Comparison of ENCODE assay signal across 1 cellular context in the genomic region with DNA sequence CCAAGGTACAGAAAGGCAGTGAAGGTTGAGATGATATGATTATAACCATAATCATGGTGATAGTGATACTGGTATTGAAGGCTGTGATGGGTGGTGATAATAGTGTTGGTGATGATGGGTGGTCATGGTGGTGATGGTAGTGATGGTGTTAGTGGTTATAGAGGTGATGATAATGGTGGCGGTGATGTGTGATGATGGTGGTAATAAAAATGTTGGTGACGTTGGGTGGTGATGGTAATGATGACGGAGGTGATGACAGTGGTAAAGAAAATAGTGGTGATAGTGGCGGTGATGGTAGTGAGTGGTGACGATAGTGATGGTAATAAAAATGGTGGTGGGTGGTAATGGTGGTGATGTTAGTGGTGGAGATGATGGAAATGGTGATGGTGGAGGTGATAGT.
TF ChIP-seq lines count a peak whose summit lies in the region.

No MANE protein-coding gene starts in this region.

TF ChIP-seq in HepG2, 621 proteins besides CTCF, POLR2A, EP300 and RAD21 (continued from another document):
- TF ChIP-seq, protein P1, sequence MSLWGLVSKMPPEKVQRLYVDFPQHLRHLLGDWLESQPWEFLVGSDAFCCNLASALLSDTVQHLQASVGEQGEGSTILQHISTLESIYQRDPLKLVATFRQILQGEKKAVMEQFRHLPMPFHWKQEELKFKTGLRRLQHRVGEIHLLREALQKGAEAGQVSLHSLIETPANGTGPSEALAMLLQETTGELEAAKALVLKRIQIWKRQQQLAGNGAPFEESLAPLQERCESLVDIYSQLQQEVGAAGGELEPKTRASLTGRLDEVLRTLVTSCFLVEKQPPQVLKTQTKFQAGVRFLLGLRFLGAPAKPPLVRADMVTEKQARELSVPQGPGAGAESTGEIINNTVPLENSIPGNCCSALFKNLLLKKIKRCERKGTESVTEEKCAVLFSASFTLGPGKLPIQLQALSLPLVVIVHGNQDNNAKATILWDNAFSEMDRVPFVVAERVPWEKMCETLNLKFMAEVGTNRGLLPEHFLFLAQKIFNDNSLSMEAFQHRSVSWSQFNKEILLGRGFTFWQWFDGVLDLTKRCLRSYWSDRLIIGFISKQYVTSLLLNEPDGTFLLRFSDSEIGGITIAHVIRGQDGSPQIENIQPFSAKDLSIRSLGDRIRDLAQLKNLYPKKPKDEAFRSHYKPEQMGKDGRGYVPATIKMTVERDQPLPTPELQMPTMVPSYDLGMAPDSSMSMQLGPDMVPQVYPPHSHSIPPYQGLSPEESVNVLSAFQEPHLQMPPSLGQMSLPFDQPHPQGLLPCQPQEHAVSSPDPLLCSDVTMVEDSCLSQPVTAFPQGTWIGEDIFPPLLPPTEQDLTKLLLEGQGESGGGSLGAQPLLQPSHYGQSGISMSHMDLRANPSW (CRISPR knock-in tag; IDR thresholded peaks at IDR 0.05; ENCODE audit: borderline replicate concordance): no peak
- TF ChIP-seq PHF8 (CRISPR knock-in tag; IDR thresholded peaks at IDR 0.05): no peak
- no peak for TF ChIP-seq ZNF569 (CRISPR knock-in tag; IDR thresholded peaks at IDR 0.05; ENCODE audit: borderline replicate concordance)
- no peak for TF ChIP-seq ZNF572 (CRISPR knock-in tag; IDR thresholded peaks at IDR 0.05)
- peak; percentile 10; the same call in 1 of the 2 replicates for TF ChIP-seq ATF7 (IDR thresholded peaks at IDR 0.05)
- TF ChIP-seq ATF7 (CRISPR knock-in tag; IDR thresholded peaks at IDR 0.05): no peak
- TF ChIP-seq, protein P2, sequence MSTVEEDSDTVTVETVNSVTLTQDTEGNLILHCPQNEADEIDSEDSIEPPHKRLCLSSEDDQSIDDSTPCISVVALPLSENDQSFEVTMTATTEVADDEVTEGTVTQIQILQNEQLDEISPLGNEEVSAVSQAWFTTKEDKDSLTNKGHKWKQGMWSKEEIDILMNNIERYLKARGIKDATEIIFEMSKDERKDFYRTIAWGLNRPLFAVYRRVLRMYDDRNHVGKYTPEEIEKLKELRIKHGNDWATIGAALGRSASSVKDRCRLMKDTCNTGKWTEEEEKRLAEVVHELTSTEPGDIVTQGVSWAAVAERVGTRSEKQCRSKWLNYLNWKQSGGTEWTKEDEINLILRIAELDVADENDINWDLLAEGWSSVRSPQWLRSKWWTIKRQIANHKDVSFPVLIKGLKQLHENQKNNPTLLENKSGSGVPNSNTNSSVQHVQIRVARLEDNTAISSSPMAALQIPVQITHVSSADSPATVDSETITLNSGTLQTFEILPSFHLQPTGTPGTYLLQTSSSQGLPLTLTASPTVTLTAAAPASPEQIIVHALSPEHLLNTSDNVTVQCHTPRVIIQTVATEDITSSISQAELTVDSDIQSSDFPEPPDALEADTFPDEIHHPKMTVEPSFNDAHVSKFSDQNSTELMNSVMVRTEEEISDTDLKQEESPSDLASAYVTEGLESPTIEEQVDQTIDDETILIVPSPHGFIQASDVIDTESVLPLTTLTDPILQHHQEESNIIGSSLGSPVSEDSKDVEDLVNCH (CRISPR knock-in tag; IDR thresholded peaks at IDR 0.05): no peak
- TF ChIP-seq ZNF570 (CRISPR knock-in tag; IDR thresholded peaks at IDR 0.05; ENCODE audit: borderline replicate concordance): no peak
- TF ChIP-seq, protein P3, sequence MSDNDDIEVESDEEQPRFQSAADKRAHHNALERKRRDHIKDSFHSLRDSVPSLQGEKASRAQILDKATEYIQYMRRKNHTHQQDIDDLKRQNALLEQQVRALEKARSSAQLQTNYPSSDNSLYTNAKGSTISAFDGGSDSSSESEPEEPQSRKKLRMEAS (IDR thresholded peaks at IDR 0.05): no peak
- 0 out of 2 replicates have a peak, but pooled peaks have one; percentile 41 for TF ChIP-seq NONO (IDR thresholded peaks at IDR 0.05)
- no peak for TF ChIP-seq NONO (CRISPR knock-in tag; conservative IDR thresholded peaks at IDR 0.05)
- no peak for TF ChIP-seq SSRP1 (CRISPR knock-in tag; IDR thresholded peaks at IDR 0.05)
- no peak for TF ChIP-seq NFIB (CRISPR knock-in tag; IDR thresholded peaks at IDR 0.05; ENCODE audit: borderline replicate concordance)
- TF ChIP-seq JDP2 (CRISPR knock-in tag; IDR thresholded peaks at IDR 0.05; ENCODE audit: borderline replicate concordance): no peak
- no peak for TF ChIP-seq NFYC (CRISPR knock-in tag; IDR thresholded peaks at IDR 0.05)
- TF ChIP-seq HDAC1 (CRISPR knock-in tag; IDR thresholded peaks at IDR 0.05): no peak
- TF ChIP-seq ZNF660 (CRISPR knock-in tag; IDR thresholded peaks at IDR 0.05; ENCODE audit: borderline replicate concordance, low read depth): no peak
- TF ChIP-seq TP53 (CRISPR knock-in tag; conservative IDR thresholded peaks at IDR 0.05): no peak
- TF ChIP-seq FOXP1 (IDR thresholded peaks at IDR 0.05): peak; percentile 26; the same call in 1 of the 2 replicates
- no peak for TF ChIP-seq FOXP1 (CRISPR knock-in tag; IDR thresholded peaks at IDR 0.05)
- no peak for TF ChIP-seq ZNF460 (CRISPR knock-in tag; IDR thresholded peaks at IDR 0.05; ENCODE audit: borderline replicate concordance)
- TF ChIP-seq, protein P4, sequence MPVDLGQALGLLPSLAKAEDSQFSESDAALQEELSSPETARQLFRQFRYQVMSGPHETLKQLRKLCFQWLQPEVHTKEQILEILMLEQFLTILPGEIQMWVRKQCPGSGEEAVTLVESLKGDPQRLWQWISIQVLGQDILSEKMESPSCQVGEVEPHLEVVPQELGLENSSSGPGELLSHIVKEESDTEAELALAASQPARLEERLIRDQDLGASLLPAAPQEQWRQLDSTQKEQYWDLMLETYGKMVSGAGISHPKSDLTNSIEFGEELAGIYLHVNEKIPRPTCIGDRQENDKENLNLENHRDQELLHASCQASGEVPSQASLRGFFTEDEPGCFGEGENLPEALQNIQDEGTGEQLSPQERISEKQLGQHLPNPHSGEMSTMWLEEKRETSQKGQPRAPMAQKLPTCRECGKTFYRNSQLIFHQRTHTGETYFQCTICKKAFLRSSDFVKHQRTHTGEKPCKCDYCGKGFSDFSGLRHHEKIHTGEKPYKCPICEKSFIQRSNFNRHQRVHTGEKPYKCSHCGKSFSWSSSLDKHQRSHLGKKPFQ (CRISPR knock-in tag; IDR thresholded peaks at IDR 0.05; ENCODE audit: insufficient replicate concordance): no peak
- no peak for TF ChIP-seq ZBTB7B (CRISPR knock-in tag; IDR thresholded peaks at IDR 0.05)
- TF ChIP-seq ZFP36L1 (CRISPR knock-in tag; IDR thresholded peaks at IDR 0.05): no peak
- no peak for TF ChIP-seq SCMH1 (CRISPR knock-in tag; IDR thresholded peaks at IDR 0.05; ENCODE audit: borderline replicate concordance)
- TF ChIP-seq, protein P5, sequence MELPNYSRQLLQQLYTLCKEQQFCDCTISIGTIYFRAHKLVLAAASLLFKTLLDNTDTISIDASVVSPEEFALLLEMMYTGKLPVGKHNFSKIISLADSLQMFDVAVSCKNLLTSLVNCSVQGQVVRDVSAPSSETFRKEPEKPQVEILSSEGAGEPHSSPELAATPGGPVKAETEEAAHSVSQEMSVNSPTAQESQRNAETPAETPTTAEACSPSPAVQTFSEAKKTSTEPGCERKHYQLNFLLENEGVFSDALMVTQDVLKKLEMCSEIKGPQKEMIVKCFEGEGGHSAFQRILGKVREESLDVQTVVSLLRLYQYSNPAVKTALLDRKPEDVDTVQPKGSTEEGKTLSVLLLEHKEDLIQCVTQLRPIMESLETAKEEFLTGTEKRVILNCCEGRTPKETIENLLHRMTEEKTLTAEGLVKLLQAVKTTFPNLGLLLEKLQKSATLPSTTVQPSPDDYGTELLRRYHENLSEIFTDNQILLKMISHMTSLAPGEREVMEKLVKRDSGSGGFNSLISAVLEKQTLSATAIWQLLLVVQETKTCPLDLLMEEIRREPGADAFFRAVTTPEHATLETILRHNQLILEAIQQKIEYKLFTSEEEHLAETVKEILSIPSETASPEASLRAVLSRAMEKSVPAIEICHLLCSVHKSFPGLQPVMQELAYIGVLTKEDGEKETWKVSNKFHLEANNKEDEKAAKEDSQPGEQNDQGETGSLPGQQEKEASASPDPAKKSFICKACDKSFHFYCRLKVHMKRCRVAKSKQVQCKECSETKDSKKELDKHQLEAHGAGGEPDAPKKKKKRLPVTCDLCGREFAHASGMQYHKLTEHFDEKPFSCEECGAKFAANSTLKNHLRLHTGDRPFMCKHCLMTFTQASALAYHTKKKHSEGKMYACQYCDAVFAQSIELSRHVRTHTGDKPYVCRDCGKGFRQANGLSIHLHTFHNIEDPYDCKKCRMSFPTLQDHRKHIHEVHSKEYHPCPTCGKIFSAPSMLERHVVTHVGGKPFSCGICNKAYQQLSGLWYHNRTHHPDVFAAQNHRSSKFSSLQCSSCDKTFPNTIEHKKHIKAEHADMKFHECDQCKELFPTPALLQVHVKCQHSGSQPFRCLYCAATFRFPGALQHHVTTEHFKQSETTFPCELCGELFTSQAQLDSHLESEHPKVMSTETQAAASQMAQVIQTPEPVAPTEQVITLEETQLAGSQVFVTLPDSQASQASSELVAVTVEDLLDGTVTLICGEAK (IDR thresholded peaks at IDR 0.05): 0 out of 2 replicates have a peak, but pooled peaks have one; percentile 10
- TF ChIP-seq, protein P5 (CRISPR knock-in tag; IDR thresholded peaks at IDR 0.05): no peak
- TF ChIP-seq PLRG1 (conservative IDR thresholded peaks at IDR 0.05): peak; percentile 88; the same call in 1 of the 2 replicates
- no peak for TF ChIP-seq ARID2 (CRISPR knock-in tag; IDR thresholded peaks at IDR 0.05; ENCODE audit: borderline replicate concordance)
- TF ChIP-seq, protein P6, sequence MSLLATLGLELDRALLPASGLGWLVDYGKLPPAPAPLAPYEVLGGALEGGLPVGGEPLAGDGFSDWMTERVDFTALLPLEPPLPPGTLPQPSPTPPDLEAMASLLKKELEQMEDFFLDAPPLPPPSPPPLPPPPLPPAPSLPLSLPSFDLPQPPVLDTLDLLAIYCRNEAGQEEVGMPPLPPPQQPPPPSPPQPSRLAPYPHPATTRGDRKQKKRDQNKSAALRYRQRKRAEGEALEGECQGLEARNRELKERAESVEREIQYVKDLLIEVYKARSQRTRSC (CRISPR knock-in tag; IDR thresholded peaks at IDR 0.05; ENCODE audit: low read depth): no peak
- TF ChIP-seq ELF1 (CRISPR knock-in tag; IDR thresholded peaks at IDR 0.05): no peak
- peak; percentile 19; the same call in 1 of the 2 replicates for TF ChIP-seq NFRKB (IDR thresholded peaks at IDR 0.05)
- TF ChIP-seq TBX3 (IDR thresholded peaks at IDR 0.05; ENCODE audit: borderline replicate concordance): no peak
- TF ChIP-seq CREB1 (IDR thresholded peaks at IDR 0.05): peak; percentile 93
- TF ChIP-seq CREB1 (CRISPR knock-in tag; IDR thresholded peaks at IDR 0.05): no peak
- no peak for TF ChIP-seq POLR2G (IDR thresholded peaks at IDR 0.05; ENCODE audit: low read depth, low read length)
- no peak for TF ChIP-seq ZMYM3 (CRISPR knock-in tag; IDR thresholded peaks at IDR 0.05)
- TF ChIP-seq, protein P7, sequence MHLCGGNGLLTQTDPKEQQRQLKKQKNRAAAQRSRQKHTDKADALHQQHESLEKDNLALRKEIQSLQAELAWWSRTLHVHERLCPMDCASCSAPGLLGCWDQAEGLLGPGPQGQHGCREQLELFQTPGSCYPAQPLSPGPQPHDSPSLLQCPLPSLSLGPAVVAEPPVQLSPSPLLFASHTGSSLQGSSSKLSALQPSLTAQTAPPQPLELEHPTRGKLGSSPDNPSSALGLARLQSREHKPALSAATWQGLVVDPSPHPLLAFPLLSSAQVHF (CRISPR knock-in tag; IDR thresholded peaks at IDR 0.05): no peak
- peak; percentile 19; the same call in 1 of the 2 replicates for TF ChIP-seq LCORL (IDR thresholded peaks at IDR 0.05)
- TF ChIP-seq LCORL (CRISPR knock-in tag; IDR thresholded peaks at IDR 0.05): no peak
- 0 out of 2 replicates have a peak, but pooled peaks have one; percentile 3 for TF ChIP-seq FOXA1 (IDR thresholded peaks at IDR 0.05)
- TF ChIP-seq FOXA1 (CRISPR knock-in tag; IDR thresholded peaks at IDR 0.05): no peak
- TF ChIP-seq NCOA1 (CRISPR knock-in tag; IDR thresholded peaks at IDR 0.05): no peak
- TF ChIP-seq STAG1 (CRISPR knock-in tag; IDR thresholded peaks at IDR 0.05): no peak
- TF ChIP-seq TOPORS (CRISPR knock-in tag; IDR thresholded peaks at IDR 0.05): no peak
- TF ChIP-seq PITX1 (CRISPR knock-in tag; IDR thresholded peaks at IDR 0.05): no peak
- TF ChIP-seq KDM4B (CRISPR knock-in tag; IDR thresholded peaks at IDR 0.05): no peak
- TF ChIP-seq ZEB1 (IDR thresholded peaks at IDR 0.05; ENCODE audit: insufficient replicate concordance, low read depth): no peak
